Comparison of ENCODE assay signal across 24 cellular contexts in the genomic region with DNA sequence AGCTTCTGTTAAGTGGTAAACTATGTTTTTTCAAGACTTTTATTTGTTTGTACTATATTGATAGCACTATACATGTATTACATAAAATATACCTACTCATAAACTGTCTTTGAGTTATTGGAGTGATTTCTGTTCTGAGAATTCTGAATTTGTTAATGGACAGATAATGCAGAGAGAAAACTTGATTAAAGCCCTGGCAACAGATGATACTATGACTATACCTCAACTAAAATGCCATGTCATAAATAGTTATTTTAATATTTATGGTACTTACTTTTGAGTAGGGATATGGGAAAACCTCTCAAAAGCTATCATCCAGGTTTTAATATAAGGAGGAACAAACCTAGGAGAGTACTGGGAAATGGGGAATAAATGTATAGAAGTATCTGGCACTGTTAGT.
"Had no signal": no experiment of that assay in that cellular context is flagged by ENCODE, and none has a peak within 500 bp of the region (broad histone marks: within the 10 kb centered on the region; RNA-seq: fewer than 3 reads in every experiment).

No MANE protein-coding gene starts in this region.

- H3K4me1 ChIP-seq: pancreas, psoas muscle, right lobe of liver, sigmoid colon, stomach, thyroid gland, tibial nerve, upper lobe of left lung, vagina had no signal

- H3K36me3 ChIP-seq: neutrophil, pancreas, right lobe of liver, sigmoid colon, stomach, thoracic aorta, thyroid gland, tibial nerve, upper lobe of left lung, vagina had no signal

- H3K27ac ChIP-seq: neutrophil, pancreas, psoas muscle, right lobe of liver, sigmoid colon, stomach, thoracic aorta, thyroid gland, tibial nerve, upper lobe of left lung, vagina had no signal

- H3K4me3 ChIP-seq: pancreas, psoas muscle, right lobe of liver, sigmoid colon, stomach, thoracic aorta, thyroid gland, tibial nerve, upper lobe of left lung, vagina had no signal

- H3K27me3 ChIP-seq: neutrophil, pancreas, right lobe of liver, sigmoid colon, stomach, thyroid gland, tibial nerve, upper lobe of left lung, vagina had no signal

- H3K9me3 ChIP-seq: neutrophil, pancreas, psoas muscle, right lobe of liver, sigmoid colon, stomach, thoracic aorta, thyroid gland, tibial nerve, upper lobe of left lung, vagina had no signal

- DNase-seq: nephron progenitor cell; nucleus accumbens; pancreas; psoas muscle; right cardiac atrium; right lobe of liver; sigmoid colon; small intestine; stimulated activated CD4-positive, alpha-beta T cell treated with anti-CD3 and anti-CD28 coated beads, Interleukin-15, amount 100 ng/mL, for 24 hours; stimulated activated CD4-positive, alpha-beta T cell treated with anti-CD3 and anti-CD28 coated beads, Interleukin-2, amount 100 ng/mL, for 24 hours; stimulated activated CD4-positive, alpha-beta T cell treated with anti-CD3 and anti-CD28 coated beads, Interleukin-2, amount 100 ng/mL, for 48 hours; stimulated activated CD4-positive, alpha-beta T cell treated with anti-CD3 and anti-CD28 coated beads, Interleukin-4, amount 100 ng/mL, for 24 hours; stimulated activated naive B cell treated with anti-CD40 and anti-IgM and Interleukin-4, amounts not matched to agents 10 μg/mL and 1 μg/mL and 100 μg/mL, for 72 hours; stimulated activated naive CD4-positive, alpha-beta T cell treated with Interleukin-2 at 50 U/mL for 16 hours; stomach; thyroid gland; trophoblast cell; upper lobe of left lung had no signal

- ATAC-seq: natural killer cell treated with Interleukin-12 subunit alpha and Interleukin-12 subunit beta and Interleukin-15 and Interleukin-18, amount 100 ng/mL, for 72 hours; pancreas; psoas muscle; right lobe of liver; stimulated activated effector memory CD8-positive, alpha-beta T cell treated with anti-CD3 and anti-CD28 coated beads, Interleukin-12 subunit alpha, Interleukin-12 subunit beta, amount 100 ng/mL, for 72 hours; stimulated activated naive B cell treated with anti-CD40 and anti-IgM and Interleukin-4, amounts not matched to agents 10 μg/mL and 1 μg/mL and 100 μg/mL, for 72 hours had no signal
